In genomic region chr7:76303057-76303828, GRCh38 we compare ENCODE assay signal across 8 cellular contexts. TPM values are rescaled to one million over a fixed set of nuclear protein-coding genes. Genes with fewer than 3 reads are reported as not detected.
A peak's percentile ranks its signal among the peaks of the same experiment; 100 is the strongest.
DNase-seq lines count a peak whose midpoint lies in the region; ATAC-seq and TF ChIP-seq lines count a peak whose summit lies in the region.

No MANE protein-coding gene starts in this region.

- TF ChIP-seq CTCF in HCT116 (IDR thresholded peaks at IDR 0.05 in 2 of 3, conservative IDR thresholded peaks at IDR 0.05 in 1 of 3; ENCODE audit: borderline replicate concordance in 1 of 3, insufficient read depth in 1 of 3, low read depth in 2 of 3, low read length in 2 of 3), result no peak
- no peak for TF ChIP-seq CTCF in colonic mucosa (IDR thresholded peaks at IDR 0.05)

- peaks cover 42 to 70% of the 10 kb centered on the region in 2 experiments for H3K4me1 ChIP-seq in HCT116 (ENCODE audit: control insufficient read depth in 1 of 2, insufficient read depth in 2 of 2, low read length in 2 of 2)
- H3K4me1 ChIP-seq in colonic mucosa, result peaks cover 3% of the 10 kb centered on the region

- H3K27ac Mint-ChIP-seq in activated CD4-positive, alpha-beta T cell treated with anti-CD3 and anti-CD28 coated beads, Interleukin-2, amount 10 ng/mL, durations not matched to agents 7 days and 5 days, result peak overlapping the region; percentile 85

- TF ChIP-seq RAD21 in HCT116 (IDR thresholded peaks at IDR 0.05; ENCODE audit: low read depth), result no peak

- POLR2A ChIA-PET in HCT116 (lab: Charles Lee), result interaction anchor here (0.7 to 2.9 kb wide), 6 partner anchors 8 to 100 kb away, joined by 4 to 21 read pairs (median 5); no protein-coding TSS in a partner anchor
- POLR2A ChIA-PET in activated CD4-positive, alpha-beta T cell treated with anti-CD3 and anti-CD28 coated beads, Interleukin-2, amount 10 ng/mL, durations not matched to agents 7 days and 5 days (lab: Charles Lee), result no interaction called here

- peak overlapping the region; percentile 84 for H3K4me3 Mint-ChIP-seq in activated CD4-positive, alpha-beta T cell treated with anti-CD3 and anti-CD28 coated beads, Interleukin-2, amount 10 ng/mL, durations not matched to agents 7 days and 5 days

- peak overlapping the region; percentile 86 to 94 for H3K4me3 ChIP-seq in HCT116 (replicated peaks in 1 of 2; ENCODE audit: low read depth in 1 of 2, low read length in 2 of 2)
- H3K4me3 ChIP-seq in colonic mucosa, result peak overlapping the region; percentile 73

- H3K36me3 Mint-ChIP-seq in activated CD4-positive, alpha-beta T cell treated with anti-CD3 and anti-CD28 coated beads, Interleukin-2, amount 10 ng/mL, durations not matched to agents 7 days and 5 days (ENCODE audit: low read depth), result peaks cover 2% of the 10 kb centered on the region

- no peaks in the 10 kb centered on the region for H4K20me1 ChIP-seq in HCT116 (ENCODE audit: insufficient read depth)

- H3K9me3 Mint-ChIP-seq in activated CD4-positive, alpha-beta T cell treated with anti-CD3 and anti-CD28 coated beads, Interleukin-2, amount 10 ng/mL, durations not matched to agents 7 days and 5 days, result no peaks in the 10 kb centered on the region

- peaks cover 19% of the 10 kb centered on the region for H3K4me1 Mint-ChIP-seq in activated CD4-positive, alpha-beta T cell treated with anti-CD3 and anti-CD28 coated beads, Interleukin-2, amount 10 ng/mL, durations not matched to agents 7 days and 5 days

- ATAC-seq in HCT116, result peak; percentile 55

- H3K27me3 ChIP-seq in HCT116 (ENCODE audit: insufficient read depth, low read length) (no peaks in the 10 kb centered on the region), colonic mucosa (no peaks in the 10 kb centered on the region)

- peak overlapping the region; percentile 95 for H3K27ac ChIP-seq in HCT116 (ENCODE audit: low read depth, low read length)
- peak overlapping the region; percentile 98 for H3K27ac ChIP-seq in colonic mucosa

- no peaks in the 10 kb centered on the region for H3K9me2 ChIP-seq in HCT116 (ENCODE audit: insufficient read depth)

- H2AFZ ChIP-seq in HCT116 (ENCODE audit: low read depth, low read length, poor library complexity, severe bottlenecking), result no peak overlapping the region

- H3K9me3 ChIP-seq in HCT116 (ENCODE audit: control insufficient read depth in 1 of 2, insufficient read depth in 1 of 2, low read depth in 1 of 2, low read length in 2 of 2) (no peaks in the 10 kb centered on the region), colonic mucosa (no peaks in the 10 kb centered on the region)

- BruUV-seq in HCT116 (replicated peaks; lab: Mats Ljungman, UMichigan), result TSS peak; percentile 67

- peaks cover 13% of the 10 kb centered on the region; the same call in 1 of the 2 replicates for H3K79me2 ChIP-seq in HCT116 (ENCODE audit: insufficient read depth, low read length)

- DNase-seq in DMS114 treated with DMSO at 0.1 percent for 48 hours (lab: John Stamatoyannopoulos, UW; ENCODE audit: unreplicated experiment) (peak; percentile 80), HCT116 (ENCODE audit: low read depth, low spot score) (peak; percentile 69), NCI-H446 (lab: John Stamatoyannopoulos, UW) (peak; percentile 32 to 83), colonic mucosa (peak; percentile 92), left kidney (ENCODE audit: low read depth, low spot score) (peak; percentile 97), NK-92 (lab: John Stamatoyannopoulos, UW; ENCODE audit: unreplicated experiment) (no peak)
- DNase-seq in activated CD4-positive, alpha-beta T cell treated with anti-CD3 and anti-CD28 coated beads, Interleukin-2, amount 10 ng/mL, durations not matched to agents 7 days and 5 days, result peak; percentile 69
- peak; percentile 78 to 82 for DNase-seq in stimulated activated CD4-positive, alpha-beta T cell treated with anti-CD3 and anti-CD28 coated beads, Interleukin-1b, Interleukin-23, amount 100 ng/mL, for 4 hours (ENCODE audit: low read depth in 2 of 2)

- peaks cover 17% of the 10 kb centered on the region for H3K27me3 Mint-ChIP-seq in activated CD4-positive, alpha-beta T cell treated with anti-CD3 and anti-CD28 coated beads, Interleukin-2, amount 10 ng/mL, durations not matched to agents 7 days and 5 days

- peak overlapping the region; percentile 97 for H3K4me2 ChIP-seq in HCT116 (ENCODE audit: low read length)

- H3K9ac ChIP-seq in HCT116 (ENCODE audit: low read length) (peak overlapping the region; percentile 96), colonic mucosa (ENCODE audit: low read depth in 2 of 2, low read length in 2 of 2) (peak overlapping the region; percentile 72 to 84)

- H3K36me3 ChIP-seq in HCT116 (ENCODE audit: control insufficient read depth in 1 of 2, insufficient read depth in 2 of 2, low read length in 2 of 2), result peaks cover 2 to 8% of the 10 kb centered on the region in 2 experiments; a peak in 1 of 4 replicates
- H3K36me3 ChIP-seq in colonic mucosa, result no peaks in the 10 kb centered on the region

- intact Hi-C loops in HCT116 (cut with micrococcal nuclease) (loop anchor here (1.0 kb wide), 1 partner anchor 12 kb away; no protein-coding TSS in a partner anchor), colonic mucosa (cut with DNase I) (no loop called here)

- RAD21 ChIA-PET in HCT116 (lab: Charles Lee; ENCODE audit: low non-redundant PET in 1 of 2, low total read pairs in 2 of 2, uncharacterized antibody in 2 of 2, unreplicated experiment in 2 of 2), result no interaction called here

- CTCF ChIA-PET in HCT116 (lab: Charles Lee), result interaction anchor here (1.0 to 1.7 kb wide), 4 partner anchors 8 to 40 kb away, joined by 3 to 12 read pairs (median 3); no protein-coding TSS in a partner anchor
- CTCF ChIA-PET in activated CD4-positive, alpha-beta T cell treated with anti-CD3 and anti-CD28 coated beads, Interleukin-2, amount 10 ng/mL, durations not matched to agents 7 days and 5 days (lab: Charles Lee), result interaction anchor here (1.1 to 6.1 kb wide), 3 partner anchors 10 to 14 kb away, joined by 6 to 53 read pairs (median 17); no protein-coding TSS in a partner anchor

- no peak for TF ChIP-seq POLR2A in HCT116 (IDR thresholded peaks at IDR 0.05; ENCODE audit: borderline replicate concordance, extremely low read depth, insufficient read depth, insufficient read length)

TF ChIP-seq in HCT116, 20 proteins besides CTCF, POLR2A, EP300 and RAD21:
- TF ChIP-seq SIN3A (IDR thresholded peaks at IDR 0.05; ENCODE audit: low read depth) (no peak), POLR2AphosphoS5 (IDR thresholded peaks at IDR 0.05; ENCODE audit: low read depth, low read length) (peak; percentile 65), ZFX (IDR thresholded peaks at IDR 0.05) (peak; percentile 21; the same call in 1 of the 2 replicates)

RNA-seq across cellular contexts. Expression of gene HSPB1, which starts 0.8 kb away (rescaled TPM):
- total RNA-seq in HCT116 (2021; ENCODE audit: unreplicated experiment), result 524 TPM
- 568 and 601 TPM in 2 replicates for polyA plus RNA-seq in HCT116 (2012)
- 10 to 100 TPM; 27.0 to 28.1 TPM for total RNA-seq in activated CD4-positive, alpha-beta T cell treated with anti-CD3 and anti-CD28 coated beads, Interleukin-2, amount 10 ng/mL, durations not matched to agents 7 days and 5 days
- 100 to 1,000 TPM; 539 to 844 TPM for total RNA-seq in colonic mucosa

RNA-seq across cellular contexts. Expression of gene YWHAG, which starts 55.5 kb away (rescaled TPM):
- total RNA-seq in HCT116 (2021; ENCODE audit: unreplicated experiment) (170 TPM), colonic mucosa (100 to 1,000 TPM; 104 to 121 TPM)
- polyA plus RNA-seq in HCT116 (2012), result 81.0 and 84.8 TPM in 2 replicates
- 10 to 100 TPM; 68.0 to 75.1 TPM for total RNA-seq in activated CD4-positive, alpha-beta T cell treated with anti-CD3 and anti-CD28 coated beads, Interleukin-2, amount 10 ng/mL, durations not matched to agents 7 days and 5 days

Comparison
In these comparisons a context has a peak if more than half of its experiments do, and no peak if none do; other contexts are left out.
1. RNA of gene HSPB1, which starts 0.8 kb away (total RNA-seq): 539 to 844 TPM in colonic mucosa and 524 TPM in HCT116 (single experiment); 27.0 to 28.1 TPM in activated CD4-positive, alpha-beta T cell treated with anti-CD3 and anti-CD28 coated beads, Interleukin-2, amount 10 ng/mL, durations not matched to agents 7 days and 5 days; every median in the first group is over 10 times any median in the second.